11 cellular contexts compared by ENCODE assay signal in genomic region chr3:152359385-152360248, GRCh38.
A peak's percentile ranks its signal among the peaks of the same experiment; 100 is the strongest.
DNase-seq lines count a peak whose midpoint lies in the region; ATAC-seq and TF ChIP-seq lines count a peak whose summit lies in the region.
"Had no signal": no experiment of that assay in that cellular context is flagged by ENCODE, and none has a peak within 500 bp of the region (broad histone marks: within the 10 kb centered on the region; RNA-seq: fewer than 3 reads in every experiment).

No MANE protein-coding gene starts in this region.

- no peaks in the 10 kb centered on the region for H3K27me3 Mint-ChIP-seq in CD4-positive, alpha-beta memory T cell
- H3K27me3 Mint-ChIP-seq in IgD-negative memory B cell: no peaks in the 10 kb centered on the region
- no peaks in the 10 kb centered on the region for H3K27me3 Mint-ChIP-seq in naive thymus-derived CD8-positive, alpha-beta T cell

- H3K9me3 ChIP-seq in CD4-positive, alpha-beta memory T cell (ENCODE audit: control insufficient read depth in 1 of 2, low read length in 2 of 2): no peaks in the 10 kb centered on the region
- no peaks in the 10 kb centered on the region for H3K9me3 ChIP-seq in mammary epithelial cell (replicated peaks; ENCODE audit: insufficient read depth, low read length)

- H3K9me3 Mint-ChIP-seq in CD4-positive, alpha-beta memory T cell: no peaks in the 10 kb centered on the region
- H3K9me3 Mint-ChIP-seq in IgD-negative memory B cell: no peaks in the 10 kb centered on the region
- H3K9me3 Mint-ChIP-seq in naive thymus-derived CD8-positive, alpha-beta T cell: peaks cover 0 to 2% (median 0%) of the 10 kb centered on the region in 9 donors

- H3K27ac Mint-ChIP-seq in CD4-positive, alpha-beta memory T cell: peak overlapping the region in 5 of 7 donors; percentile 24 to 72 (median 38)
- H3K27ac Mint-ChIP-seq in IgD-negative memory B cell: peak overlapping the region; percentile 47 to 77 (median 52)
- H3K27ac Mint-ChIP-seq in naive thymus-derived CD8-positive, alpha-beta T cell: peak overlapping the region in 9 of 10 donors; percentile 16 to 89 (median 66)

- dilution Hi-C loops in mammary epithelial cell (cut with HindIII; ENCODE audit: low sequenced_read_pairs): no loop called here

- no peaks in the 10 kb centered on the region for H4K20me1 ChIP-seq in mammary epithelial cell (ENCODE audit: insufficient read depth, low read length)

- H3K79me2 ChIP-seq in mammary epithelial cell (ENCODE audit: insufficient read depth, low read length): peaks cover 67% of the 10 kb centered on the region

- intact Hi-C loops in CD4-positive, alpha-beta memory T cell (cut with micrococcal nuclease): no loop called here
- intact Hi-C loops in mammary epithelial cell (cut with micrococcal nuclease): no loop called here

- peak overlapping the region; percentile 35 for H3K4me2 ChIP-seq in mammary epithelial cell (ENCODE audit: insufficient read depth, low read depth, low read length)

- no peak overlapping the region for H3K27ac ChIP-seq in CD4-positive, alpha-beta memory T cell (ENCODE audit: low read depth, low read length)
- H3K27ac ChIP-seq in mammary epithelial cell (ENCODE audit: insufficient read depth, low read depth, low read length): peak overlapping the region; percentile 40
- H3K27ac ChIP-seq in substantia nigra (ENCODE audit: low read depth, low read length, poor library complexity, severe bottlenecking): no peak overlapping the region

- H3K27me3 ChIP-seq in CD4-positive, alpha-beta memory T cell (ENCODE audit: insufficient read depth, low read length): no peaks in the 10 kb centered on the region
- no peaks in the 10 kb centered on the region for H3K27me3 ChIP-seq in mammary epithelial cell (ENCODE audit: insufficient read depth, low read length)

- peaks cover 42 to 66% of the 10 kb centered on the region in 2 donors for H3K36me3 Mint-ChIP-seq in CD4-positive, alpha-beta memory T cell
- no peaks in the 10 kb centered on the region for H3K36me3 Mint-ChIP-seq in IgD-negative memory B cell
- peaks cover 12 to 76% (median 25%) of the 10 kb centered on the region in 3 donors for H3K36me3 Mint-ChIP-seq in naive thymus-derived CD8-positive, alpha-beta T cell

- H3K4me3 ChIP-seq in CD4-positive, alpha-beta memory T cell (ENCODE audit: low read length in 2 of 2): no peak overlapping the region
- H3K4me3 ChIP-seq in mammary epithelial cell (replicated peaks in 1 of 3; ENCODE audit: insufficient read depth in 1 of 3, low read depth in 2 of 3, low read length in 3 of 3): no peak overlapping the region
- H3K4me3 ChIP-seq: lung had no signal

- no peaks in the 10 kb centered on the region for H3K36me3 ChIP-seq in CD4-positive, alpha-beta memory T cell (ENCODE audit: insufficient read depth, low read length)
- no peaks in the 10 kb centered on the region for H3K36me3 ChIP-seq in mammary epithelial cell (ENCODE audit: insufficient read depth, low read length)

- in situ Hi-C loops in mammary epithelial cell (cut with MboI; ENCODE audit: low sequenced_read_pairs in 2 of 2): no loop called here

- ATAC-seq in naive thymus-derived CD8-positive, alpha-beta T cell: no peak
- ATAC-seq in HG03460 (IDR thresholded peaks at IDR 0.05; ENCODE audit: unreplicated experiment) (no peak), GM21360 (IDR thresholded peaks at IDR 0.05; ENCODE audit: unreplicated experiment) (no peak)

- peak overlapping the region in 5 of 8 donors; percentile 13 to 39 (median 27) for H3K4me3 Mint-ChIP-seq in CD4-positive, alpha-beta memory T cell
- H3K4me3 Mint-ChIP-seq in IgD-negative memory B cell: no peak overlapping the region
- peak overlapping the region in 5 of 10 donors; percentile 0 to 44 (median 17) for H3K4me3 Mint-ChIP-seq in naive thymus-derived CD8-positive, alpha-beta T cell

- peaks cover 59 to 88% (median 76%) of the 10 kb centered on the region in 4 donors for H3K4me1 Mint-ChIP-seq in CD4-positive, alpha-beta memory T cell
- peaks cover 38 to 57% (median 50%) of the 10 kb centered on the region in 3 donors for H3K4me1 Mint-ChIP-seq in IgD-negative memory B cell
- peaks cover 29 to 86% (median 77%) of the 10 kb centered on the region in 4 donors for H3K4me1 Mint-ChIP-seq in naive thymus-derived CD8-positive, alpha-beta T cell

- H3K4me1 ChIP-seq in CD4-positive, alpha-beta memory T cell (ENCODE audit: insufficient read depth, low read length): peaks cover 80% of the 10 kb centered on the region
- H3K4me1 ChIP-seq in mammary epithelial cell (ENCODE audit: insufficient read depth, low read length): peaks cover 18% of the 10 kb centered on the region

- no peak for DNase-seq in CD4-positive, alpha-beta memory T cell
- DNase-seq in mammary epithelial cell: peak; percentile 66
- DNase-seq in naive thymus-derived CD8-positive, alpha-beta T cell: no peak
- no peak for DNase-seq in AG08395 (ENCODE audit: low spot score)
- no peak for DNase-seq in substantia nigra (lab: John Stamatoyannopoulos, UW)
- DNase-seq: GOT3, NCI-H2081 had no signal

- H2AFZ ChIP-seq in mammary epithelial cell (ENCODE audit: low read depth, low read length): no peak overlapping the region

- no TSS peak for BruUV-seq in mammary epithelial cell (replicated peaks; lab: Mats Ljungman, UMichigan)

- no peak for TF ChIP-seq CTCF in mammary epithelial cell (conservative IDR thresholded peaks at IDR 0.05 in 1 of 2, IDR thresholded peaks at IDR 0.05 in 1 of 2; ENCODE audit: extremely low read depth in 1 of 2, insufficient read depth in 1 of 2, low read depth in 1 of 2, low read length in 2 of 2)

- POLR2A ChIA-PET in CD4-positive, alpha-beta memory T cell (lab: Charles Lee; ENCODE audit: partially characterized antibody): interaction anchor here (1.3 kb wide), 1 partner anchor 15 kb away, joined by 6 read pairs; no protein-coding TSS in a partner anchor
- POLR2A ChIA-PET in naive thymus-derived CD8-positive, alpha-beta T cell (lab: Charles Lee): no interaction called here

- no peak overlapping the region for H3K9ac ChIP-seq in mammary epithelial cell (ENCODE audit: insufficient read depth, low read length)

- WGBS in mammary epithelial cell (ENCODE audit: low coverage, missing lambda C conversion rate): 7% methylated on average over 2 of the region's 2 CpGs

- CTCF ChIA-PET in CD4-positive, alpha-beta memory T cell (lab: Charles Lee; ENCODE audit: partially characterized antibody): no interaction called here
- CTCF ChIA-PET in mammary epithelial cell (lab: Charles Lee; ENCODE audit: low non-redundant PET): no interaction called here

Comparison
In these comparisons a context has a peak if more than half of its experiments do, and no peak if none do; other contexts are left out.
1. H3K4me3 Mint-ChIP-seq: peak in CD4-positive, alpha-beta memory T cell (5 of 8); none in IgD-negative memory B cell (0 of 4).
2. Peak in every context shown above with its lines, with median percentiles within 50 percentile points of each other: H3K27ac Mint-ChIP-seq.